ENCODE assay signal across 10 cellular contexts in genomic region chr12:132142679-132143327, GRCh38. TPM values are rescaled to one million over a fixed set of nuclear protein-coding genes. Genes with fewer than 3 reads are reported as not detected.
DNase-seq lines count a peak whose midpoint lies in the region; ATAC-seq and TF ChIP-seq lines count a peak whose summit lies in the region.
"Had no signal": no experiment of that assay in that cellular context is flagged by ENCODE, and none has a peak within 500 bp of the region (broad histone marks: within the 10 kb centered on the region; RNA-seq: fewer than 3 reads in every experiment).

No MANE protein-coding gene starts in this region.

- H3K27me3 ChIP-seq in A673 (replicated peaks; ENCODE audit: insufficient read depth, low read depth, low read length, poor library complexity) (no peaks in the 10 kb centered on the region), HUES6 (ENCODE audit: control insufficient read depth, insufficient read depth, low read length) (no peaks in the 10 kb centered on the region), muscle layer of duodenum (ENCODE audit: low read depth, low read length) (no peaks in the 10 kb centered on the region)

- no TSS peak for BruUV-seq in A673 (replicated peaks; lab: Mats Ljungman, UMichigan)

- CTCF ChIA-PET in A673 (lab: Charles Lee), result no interaction called here

- ATAC-seq in HG03039 (IDR thresholded peaks at IDR 0.05; ENCODE audit: unreplicated experiment) (no peak), GM21528 (IDR thresholded peaks at IDR 0.05; ENCODE audit: low FRiP score, unreplicated experiment) (no peak)

- no peak for TF ChIP-seq CTCF in A673 (conservative IDR thresholded peaks at IDR 0.05; ENCODE audit: low read depth, low read length)
- TF ChIP-seq CTCF in cardiac fibroblast (IDR thresholded peaks at IDR 0.05; ENCODE audit: low read depth, low read length), result no peak

- H3K27ac ChIP-seq in A673 (ENCODE audit: low read depth, low read length, poor library complexity, severe bottlenecking) (no peak overlapping the region), HUES6 (ENCODE audit: low read depth, low read length) (no peak overlapping the region), muscle layer of duodenum (ENCODE audit: low read length) (no peak overlapping the region)

- H3K4me1 ChIP-seq in A673 (ENCODE audit: insufficient read depth, low read length, poor library complexity, severe bottlenecking) (no peaks in the 10 kb centered on the region), HUES6 (ENCODE audit: control insufficient read depth, insufficient read depth, low read length) (peaks cover 7% of the 10 kb centered on the region; the same call in 1 of the 2 replicates), muscle layer of duodenum (ENCODE audit: control insufficient read depth in 1 of 2, insufficient read depth in 2 of 2, low read length in 2 of 2) (peaks cover 4 to 24% of the 10 kb centered on the region in 2 donors)

- POLR2A ChIA-PET in A673 (lab: Charles Lee; ENCODE audit: low non-redundant PET), result no interaction called here

- no peak for DNase-seq in A673 (ENCODE audit: low spot score)
- no peak for DNase-seq in cardiac fibroblast (ENCODE audit: low read depth in 2 of 2)
- no peak for DNase-seq in central memory CD4-positive, alpha-beta T cell
- no peak for DNase-seq in UCSD-AML1 (lab: John Stamatoyannopoulos, UW; ENCODE audit: unreplicated experiment)
- DNase-seq: Kasumi-1; stimulated activated CD4-positive, alpha-beta T cell treated with anti-CD3 and anti-CD28 coated beads, Interleukin-2, amount 100 ng/mL, for 48 hours had no signal

- H3K36me3 ChIP-seq in A673 (ENCODE audit: insufficient read depth, low read length, poor library complexity, severe bottlenecking), result peaks cover 29% of the 10 kb centered on the region
- peaks cover 59% of the 10 kb centered on the region for H3K36me3 ChIP-seq in HUES6 (ENCODE audit: control insufficient read depth, insufficient read depth, low read length)
- H3K36me3 ChIP-seq in muscle layer of duodenum (ENCODE audit: control insufficient read depth in 1 of 2, insufficient read depth in 2 of 2, low read length in 2 of 2), result peaks cover 26 to 45% of the 10 kb centered on the region in 2 donors

- H3K4me3 ChIP-seq in A673 (ENCODE audit: low read depth, low read length, poor library complexity, severe bottlenecking), result peak overlapping the region; percentile 100
- H3K4me3 ChIP-seq in HUES6 (ENCODE audit: low read depth, low read length), result peak overlapping the region; percentile 99
- H3K4me3 ChIP-seq in cardiac fibroblast (replicated peaks in 1 of 2; ENCODE audit: low read depth in 2 of 2, low read length in 2 of 2), result peak overlapping the region; percentile 58 to 96
- peak overlapping the region; percentile 74 to 91 for H3K4me3 ChIP-seq in muscle layer of duodenum (ENCODE audit: low read depth in 1 of 2, low read length in 2 of 2)

- H3K9me3 ChIP-seq in A673 (ENCODE audit: low read depth, low read length, poor library complexity, severe bottlenecking) (no peaks in the 10 kb centered on the region), HUES6 (ENCODE audit: control insufficient read depth, insufficient read depth, low read depth, low read length) (no peaks in the 10 kb centered on the region), muscle layer of duodenum (ENCODE audit: control insufficient read depth in 1 of 2, low read length in 2 of 2) (no peaks in the 10 kb centered on the region)

- intact Hi-C loops in A673 (cut with micrococcal nuclease; ENCODE audit: unreplicated experiment), result no loop called here

- H3K9ac ChIP-seq in HUES6 (ENCODE audit: low read length), result peak overlapping the region; percentile 91

RNA-seq across cellular contexts. Expression of gene DDX51, which starts 1.3 kb away (rescaled TPM):
- 35.4 and 38.9 TPM in 2 replicates for total RNA-seq in A673 (2021)

RNA-seq across cellular contexts. Expression of gene NOC4L, which starts 1.5 kb away (rescaled TPM):
- 43.0 and 46.9 TPM in 2 replicates for total RNA-seq in A673 (2021)
